ENCODE assay signal across 25 cellular contexts in genomic region chr6:7401103-7401502, GRCh38.
DNase-seq lines count a peak whose midpoint lies in the region.
"Had no signal": no experiment of that assay in that cellular context is flagged by ENCODE, and none has a peak within 500 bp of the region (broad histone marks: within the 10 kb centered on the region; RNA-seq: fewer than 3 reads in every experiment).

No MANE protein-coding gene starts in this region.

- H3K36me3 ChIP-seq in SK-N-MC (ENCODE audit: insufficient read depth, low read length): peaks cover 97% of the 10 kb centered on the region

- H3K9ac ChIP-seq in SK-N-MC (ENCODE audit: insufficient read length): no peak overlapping the region

- H3K4me3 ChIP-seq in SK-N-MC: no peak overlapping the region
- H3K4me3 ChIP-seq: cardiac muscle cell, testis, vagina had no signal

- DNase-seq in HCEC 1CT (peak; percentile 35), SK-N-MC (ENCODE audit: low read depth, low spot score) (no peak), glomerular visceral epithelial cell (ENCODE audit: extremely low spot score) (peak; percentile 2), stromal cell of bone marrow (ENCODE audit: low read depth) (peak; percentile 13), inferior parietal cortex (ENCODE audit: extremely low spot score) (no peak), NOMO-1 treated with dmso at 0.1 percent for 144 hours (lab: John Stamatoyannopoulos, UW; ENCODE audit: unreplicated experiment) (no peak)
- no peak for DNase-seq in stimulated activated CD4-positive, alpha-beta T cell treated with anti-CD3 and anti-CD28 coated beads, Interleukin-2, amount 100 ng/mL, for 24 hours
- DNase-seq: activated CD4-positive, alpha-beta memory T cell treated with anti-CD3 and anti-CD28 coated beads for 36 hours; activated naive CD4-positive, alpha-beta T cell treated with Interleukin-2 at 50 U/mL for 16 hours; amniotic stem cell; CD8-positive, alpha-beta memory T cell; dermis blood vessel endothelial cell; immature natural killer cell; left ventricle myocardium superior; MM.1S; NCI-H1417 treated with DMSO at 0.1 percent for 48 hours; NCI-H2171; NCI-H69; small intestine; stimulated activated naive B cell treated with anti-CD40 and anti-IgM and Interleukin-4, amounts not matched to agents 10 μg/mL and 1 μg/mL and 100 μg/mL, for 72 hours; T-helper 9 cell; testis had no signal

- no peaks in the 10 kb centered on the region for H3K9me3 ChIP-seq in SK-N-MC (ENCODE audit: low read depth, low read length)
- H3K9me3 ChIP-seq: testis, vagina had no signal

- H3K27ac ChIP-seq in SK-N-MC: peak overlapping the region; percentile 55; the same call in 1 of the 2 replicates
- H3K27ac ChIP-seq: cardiac muscle cell, HL-60, testis, vagina had no signal

Comparison
In these comparisons a context has a peak if more than half of its experiments do, and no peak if none do; other contexts are left out.
1. DNase-seq: peak in HCEC 1CT (single experiment), glomerular visceral epithelial cell (single experiment) and stromal cell of bone marrow (single experiment); none in SK-N-MC (single experiment), stimulated activated CD4-positive, alpha-beta T cell treated with anti-CD3 and anti-CD28 coated beads, Interleukin-2, amount 100 ng/mL, for 24 hours (0 of 2), inferior parietal cortex (single experiment) and NOMO-1 treated with dmso at 0.1 percent for 144 hours (single experiment).